ENCODE assay signal across 1 cellular context in the genomic region with DNA sequence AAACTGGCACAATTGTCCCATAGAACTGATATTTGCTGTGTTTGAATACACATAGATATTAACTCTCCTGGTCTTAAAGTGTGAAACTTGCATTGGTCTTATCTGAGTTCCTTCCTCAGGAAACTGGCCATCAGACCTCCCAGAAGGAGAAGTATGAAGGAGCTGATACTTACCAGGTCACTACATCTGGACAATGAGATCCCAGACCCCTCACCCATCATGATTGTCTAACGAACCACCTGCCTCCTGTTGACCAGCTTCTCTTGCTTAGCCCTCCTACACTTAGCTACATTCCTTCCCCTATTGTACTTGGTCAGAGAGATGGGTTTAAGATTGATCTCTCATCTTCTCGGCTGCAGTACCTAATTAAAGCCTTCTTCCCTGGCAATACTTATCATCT.
TF ChIP-seq lines count a peak whose summit lies in the region.

No MANE protein-coding gene starts in this region.

TF ChIP-seq in IMR-90, 13 proteins besides CTCF, POLR2A, EP300 and RAD21 (continued from another document):
- TF ChIP-seq SMC3 (IDR thresholded peaks at IDR 0.05; ENCODE audit: low read depth, low read length) (no peak), FOS (IDR thresholded peaks at IDR 0.05; ENCODE audit: low read depth, low read length) (no peak)
- TF ChIP-seq, protein P1, sequence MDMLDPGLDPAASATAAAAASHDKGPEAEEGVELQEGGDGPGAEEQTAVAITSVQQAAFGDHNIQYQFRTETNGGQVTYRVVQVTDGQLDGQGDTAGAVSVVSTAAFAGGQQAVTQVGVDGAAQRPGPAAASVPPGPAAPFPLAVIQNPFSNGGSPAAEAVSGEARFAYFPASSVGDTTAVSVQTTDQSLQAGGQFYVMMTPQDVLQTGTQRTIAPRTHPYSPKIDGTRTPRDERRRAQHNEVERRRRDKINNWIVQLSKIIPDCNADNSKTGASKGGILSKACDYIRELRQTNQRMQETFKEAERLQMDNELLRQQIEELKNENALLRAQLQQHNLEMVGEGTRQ (IDR thresholded peaks at IDR 0.05; ENCODE audit: low read depth, low read length): no peak
